Comparison of ENCODE assay signal across 20 cellular contexts in genomic region chr5:57513785-57514184, GRCh38. TPM values are rescaled to one million over a fixed set of nuclear protein-coding genes. Genes with fewer than 3 reads are reported as not detected.
DNase-seq lines count a peak whose midpoint lies in the region; ATAC-seq and TF ChIP-seq lines count a peak whose summit lies in the region.
"Had no signal": no experiment of that assay in that cellular context is flagged by ENCODE, and none has a peak within 500 bp of the region (broad histone marks: within the 10 kb centered on the region; RNA-seq: fewer than 3 reads in every experiment).

No MANE protein-coding gene starts in this region.

- H3K4me1 ChIP-seq in gastroesophageal sphincter (no peaks in the 10 kb centered on the region), mucosa of descending colon (ENCODE audit: low read depth) (no peaks in the 10 kb centered on the region)
- H3K4me1 ChIP-seq: HAP-1 had no signal

- peaks cover 0 to 8% of the 10 kb centered on the region in 2 donors for H3K9me3 Mint-ChIP-seq in stimulated activated naive CD8-positive, alpha-beta T cell treated with anti-CD3 and anti-CD28 coated beads, Interleukin-15, amount 100 ng/mL, for 72 hours

- H3K27me3 Mint-ChIP-seq in stimulated activated naive CD8-positive, alpha-beta T cell treated with anti-CD3 and anti-CD28 coated beads, Interleukin-15, amount 100 ng/mL, for 72 hours, result peaks cover 31% of the 10 kb centered on the region

- TF ChIP-seq EP300 in gastroesophageal sphincter (IDR thresholded peaks at IDR 0.05), result no peak

- H3K27ac ChIP-seq in gastroesophageal sphincter, result no peak overlapping the region
- H3K27ac ChIP-seq: 22Rv1, HL-60 had no signal

- TF ChIP-seq CTCF in gastroesophageal sphincter (IDR thresholded peaks at IDR 0.05), result no peak
- TF ChIP-seq CTCF in mucosa of descending colon (IDR thresholded peaks at IDR 0.05), result no peak

- H3K36me3 ChIP-seq in gastroesophageal sphincter (no peaks in the 10 kb centered on the region), mucosa of descending colon (ENCODE audit: low read depth) (no peaks in the 10 kb centered on the region)
- H3K36me3 ChIP-seq: HAP-1 had no signal

- intact Hi-C loops in mucosa of descending colon (cut with DNase I, micrococcal nuclease), result no loop called here

- peak; percentile 70 for ATAC-seq in stimulated activated naive CD8-positive, alpha-beta T cell treated with anti-CD3 and anti-CD28 coated beads, Interleukin-15, amount 100 ng/mL, for 72 hours
- no peak for ATAC-seq in stimulated activated naive CD8-positive, alpha-beta T cell treated with anti-CD3 and anti-CD28 coated beads, Interleukin-15, Interleukin-2, amounts not matched to agents 100 U/mL and 50 U/mL, for 24 hours
- ATAC-seq in HG02798 (IDR thresholded peaks at IDR 0.05; ENCODE audit: poor library complexity, unreplicated experiment) (peak; percentile 55), HG03432 (IDR thresholded peaks at IDR 0.05; ENCODE audit: unreplicated experiment) (peak; percentile 84), gastroesophageal sphincter (no peak), HG02623 (IDR thresholded peaks at IDR 0.05; ENCODE audit: unreplicated experiment) (no peak), mucosa of descending colon (no peak)
- ATAC-seq: PC-3 had no signal

- peaks cover 6% of the 10 kb centered on the region for H3K4me1 Mint-ChIP-seq in stimulated activated naive CD8-positive, alpha-beta T cell treated with anti-CD3 and anti-CD28 coated beads, Interleukin-15, amount 100 ng/mL, for 72 hours

- no peak overlapping the region for H3K4me3 Mint-ChIP-seq in stimulated activated naive CD8-positive, alpha-beta T cell treated with anti-CD3 and anti-CD28 coated beads, Interleukin-15, amount 100 ng/mL, for 72 hours

- no peaks in the 10 kb centered on the region for H3K27me3 ChIP-seq in gastroesophageal sphincter

- WGBS in gastroesophageal sphincter (ENCODE audit: low coverage in 1 of 2), 2 donors, result 91 to 95% methylated on average over 2 of the region's 2 CpGs

- H3K4me3 ChIP-seq in gastroesophageal sphincter (no peak overlapping the region), mucosa of descending colon (no peak overlapping the region)
- H3K4me3 ChIP-seq: HAP-1 had no signal

- DNase-seq in stimulated activated naive CD8-positive, alpha-beta T cell treated with anti-CD3 and anti-CD28 coated beads, Interleukin-15, amount 100 ng/mL, for 72 hours, result no peak
- DNase-seq in stimulated activated naive CD8-positive, alpha-beta T cell treated with anti-CD3 and anti-CD28 coated beads, Interleukin-15, Interleukin-2, amounts not matched to agents 100 U/mL and 50 U/mL, for 24 hours, result no peak
- no peak for DNase-seq in NCI-H1436 treated with DMSO at 0.1 percent for 48 hours (lab: John Stamatoyannopoulos, UW)
- DNase-seq in mucosa of descending colon, result no peak
- DNase-seq: DMS79 treated with DMSO at 0.1 percent for 48 hours, NCI-H1417 treated with DMSO at 0.1 percent for 48 hours, NCI-H2029, NCI-H345, NCI-H524 treated with DMSO at 0.1 percent for 48 hours, PC-3, T-helper 1 cell had no signal

- H3K9me3 ChIP-seq in gastroesophageal sphincter, result no peaks in the 10 kb centered on the region
- H3K9me3 ChIP-seq in mucosa of descending colon, result no peaks in the 10 kb centered on the region
- H3K9me3 ChIP-seq: HAP-1 had no signal

- peak overlapping the region in 1 of 2 donors; percentile 52 for H3K27ac Mint-ChIP-seq in stimulated activated naive CD8-positive, alpha-beta T cell treated with anti-CD3 and anti-CD28 coated beads, Interleukin-15, amount 100 ng/mL, for 72 hours

- no peak for TF ChIP-seq POLR2A in gastroesophageal sphincter (IDR thresholded peaks at IDR 0.05)

RNA-seq across cellular contexts. Expression of gene ACTBL2, which starts 31.2 kb away (rescaled TPM):
- total RNA-seq in gastroesophageal sphincter (under 1 TPM in 2 of 4 donors, not detected in 2; 0.13 to 0.15 TPM), mucosa of descending colon (not detected)
- total RNA-seq: G401, MCF 10A had no signal

Comparison
In these comparisons a context has a peak if more than half of its experiments do, and no peak if none do; other contexts are left out.
1. ATAC-seq: peak in stimulated activated naive CD8-positive, alpha-beta T cell treated with anti-CD3 and anti-CD28 coated beads, Interleukin-15, amount 100 ng/mL, for 72 hours (single experiment), HG02798 (single experiment) and HG03432 (single experiment); none in stimulated activated naive CD8-positive, alpha-beta T cell treated with anti-CD3 and anti-CD28 coated beads, Interleukin-15, Interleukin-2, amounts not matched to agents 100 U/mL and 50 U/mL, for 24 hours (single experiment), gastroesophageal sphincter (single experiment), HG02623 (single experiment) and mucosa of descending colon (single experiment).